5 cellular contexts compared by ENCODE assay signal in genomic region chr16:89834813-89835363, GRCh38. TPM values are rescaled to one million over a fixed set of nuclear protein-coding genes. Genes with fewer than 3 reads are reported as not detected.
DNase-seq lines count a peak whose midpoint lies in the region; FAIRE-seq and TF ChIP-seq lines count a peak whose summit lies in the region.
"Not testable (repeated sequence)": the region's sequence is repeated elsewhere in the genome, so short reads cannot be mapped to it uniquely, and the experiment has no call there.

No MANE protein-coding gene starts in this region.

- not testable (repeated sequence) for H3K36me3 ChIP-seq in PC-9 (ENCODE audit: low read depth); astrocyte (ENCODE audit: insufficient read depth, low read length); hepatocyte (replicated peaks; ENCODE audit: insufficient read depth, low read depth); osteoblast (ENCODE audit: insufficient read depth, low read length)

- H3K9ac ChIP-seq in astrocyte (ENCODE audit: low read length): not testable (repeated sequence)

- FAIRE-seq in astrocyte (lab: Jason Lieb, UNC): not testable (repeated sequence)

- peaks cover 16% of the 10 kb centered on the region for H3K9me3 Mint-ChIP-seq in astrocyte (ENCODE audit: unreplicated experiment)
- not testable (repeated sequence) for H3K9me3 Mint-ChIP-seq in neural crest cell

- not testable (repeated sequence) for H3K27ac Mint-ChIP-seq in astrocyte (ENCODE audit: unreplicated experiment)
- peak overlapping the region; percentile 73 for H3K27ac Mint-ChIP-seq in neural crest cell (ENCODE audit: unreplicated experiment)

- not testable (repeated sequence) for H4K20me1 ChIP-seq in PC-9 (ENCODE audit: insufficient read depth); astrocyte (ENCODE audit: insufficient read depth, low read length); hepatocyte (ENCODE audit: insufficient read depth, poor library complexity, severe bottlenecking); osteoblast (ENCODE audit: insufficient read depth, low read length)

- H3K9me2 ChIP-seq in PC-9 (ENCODE audit: insufficient read depth); hepatocyte (replicated peaks; ENCODE audit: insufficient read depth): not testable (repeated sequence)

- H3K4me3 Mint-ChIP-seq in astrocyte (ENCODE audit: unreplicated experiment): peak overlapping the region; percentile 54
- H3K4me3 Mint-ChIP-seq in neural crest cell: not testable (repeated sequence)

- H3K4me3 ChIP-seq in PC-9; astrocyte (ENCODE audit: insufficient read depth, low read depth, low read length); hepatocyte; osteoblast (ENCODE audit: insufficient read depth, low read length): not testable (repeated sequence)

- H3K36me3 Mint-ChIP-seq in astrocyte (ENCODE audit: low read depth, unreplicated experiment): peaks cover 13% of the 10 kb centered on the region
- not testable (repeated sequence) for H3K36me3 Mint-ChIP-seq in neural crest cell (ENCODE audit: low read depth)

- H3K4me1 Mint-ChIP-seq in astrocyte (ENCODE audit: low read depth, unreplicated experiment): not testable (repeated sequence)
- peaks cover 16% of the 10 kb centered on the region for H3K4me1 Mint-ChIP-seq in neural crest cell

- H3K27me3 Mint-ChIP-seq in astrocyte (ENCODE audit: low read depth, unreplicated experiment); neural crest cell (ENCODE audit: low read depth): not testable (repeated sequence)

- POLR2A ChIA-PET in PC-9 (lab: Charles Lee; ENCODE audit: unreplicated experiment): not testable (repeated sequence)

- CTCF ChIA-PET in PC-9 (lab: Charles Lee): not testable (repeated sequence)

- not testable (repeated sequence) for H3K9me3 ChIP-seq in PC-9 (ENCODE audit: insufficient read depth, low read depth); astrocyte (ENCODE audit: insufficient read depth, low read depth, low read length); hepatocyte (ENCODE audit: low read depth); osteoblast (ENCODE audit: low read depth, low read length)

- H2AFZ ChIP-seq in PC-9; astrocyte (ENCODE audit: low read depth, low read length); hepatocyte; osteoblast (ENCODE audit: low read length): not testable (repeated sequence)

- H3F3A ChIP-seq in PC-9 (ENCODE audit: insufficient read depth, low read depth): peaks cover 25% of the 10 kb centered on the region; the same call in 1 of the 2 replicates

- DNase-seq in PC-9; astrocyte (ENCODE audit: low read depth); hepatocyte (ENCODE audit: low spot score); neural crest cell (ENCODE audit: low read depth, low spot score): not testable (repeated sequence)
- peak; percentile 54 for DNase-seq in osteoblast (ENCODE audit: insufficient read length, low spot score, missing footprints)

- WGBS in hepatocyte (ENCODE audit: low lambda C conversion rate, missing lambda C conversion rate): 98% methylated on average over 24 of the region's 42 CpGs

- H3K4me1 ChIP-seq in PC-9 (replicated peaks; ENCODE audit: insufficient read depth): peaks cover 53% of the 10 kb centered on the region
- not testable (repeated sequence) for H3K4me1 ChIP-seq in astrocyte (ENCODE audit: insufficient read depth, low read length); osteoblast (ENCODE audit: insufficient read depth, low read length)
- H3K4me1 ChIP-seq in hepatocyte (ENCODE audit: insufficient read depth): peaks cover 11% of the 10 kb centered on the region

- TF ChIP-seq CTCF in PC-9 (conservative IDR thresholded peaks at IDR 0.05); astrocyte (IDR thresholded peaks at IDR 0.05; ENCODE audit: insufficient read depth, low read depth, low read length); hepatocyte (IDR thresholded peaks at IDR 0.05; ENCODE audit: poor library complexity); neural crest cell (conservative IDR thresholded peaks at IDR 0.05); osteoblast (IDR thresholded peaks at IDR 0.05; ENCODE audit: extremely low read depth, low read depth, low read length): not testable (repeated sequence)

- H3K27ac ChIP-seq in PC-9; astrocyte (ENCODE audit: low read depth, low read length); osteoblast (ENCODE audit: low read depth, low read length): not testable (repeated sequence)
- peak overlapping the region; percentile 73 for H3K27ac ChIP-seq in hepatocyte

- H3K4me2 ChIP-seq in PC-9; astrocyte (ENCODE audit: low read length); hepatocyte; osteoblast (ENCODE audit: insufficient read depth, low read length): not testable (repeated sequence)

- peaks cover 15% of the 10 kb centered on the region for H3K79me2 ChIP-seq in PC-9 (ENCODE audit: low read depth)
- H3K79me2 ChIP-seq in astrocyte (ENCODE audit: insufficient read depth, low read length); hepatocyte; osteoblast (ENCODE audit: insufficient read depth, low read length): not testable (repeated sequence)

- H3K27me3 ChIP-seq in PC-9 (ENCODE audit: insufficient read depth, low read depth); astrocyte (ENCODE audit: insufficient read depth, low read length); hepatocyte; osteoblast (ENCODE audit: insufficient read depth, low read length): not testable (repeated sequence)

- BruUV-seq in PC-9 (replicated peaks; lab: Mats Ljungman, UMichigan): TSS peak; percentile 1

- intact Hi-C loops in PC-9 (cut with micrococcal nuclease; ENCODE audit: unreplicated experiment): not testable (repeated sequence)

RNA-seq across cellular contexts. Expression of gene SPIRE2, which starts 6.6 kb away (rescaled TPM):
- 34.5 and 48.6 TPM in 2 replicates for total RNA-seq in PC-9 (2021)
- 2.6 and 3.2 TPM in 2 replicates for total RNA-seq in astrocyte
- 16.9 and 21.7 TPM in 2 replicates for total RNA-seq in hepatocyte
- 13.4 and 18.4 TPM in 2 replicates for polyA plus RNA-seq in hepatocyte
- total RNA-seq in neural crest cell: 18.0 and 19.3 TPM in 2 replicates
- 0.72 and 1.5 TPM in 2 replicates for total RNA-seq in osteoblast

RNA-seq across cellular contexts. Expression of gene FANCA, which starts 18.4 kb away (rescaled TPM):
- total RNA-seq in PC-9 (2021) (61.6 and 79.9 TPM in 2 replicates), astrocyte (6.1 and 6.3 TPM in 2 replicates), hepatocyte (6.1 and 9.5 TPM in 2 replicates), neural crest cell (118 and 129 TPM in 2 replicates), osteoblast (4.0 and 8.3 TPM in 2 replicates)
- 9.6 and 11.4 TPM in 2 replicates for polyA plus RNA-seq in hepatocyte

RNA-seq across cellular contexts. Expression of gene TCF25, which starts 38.5 kb away (rescaled TPM):
- 298 and 347 TPM in 2 replicates for total RNA-seq in PC-9 (2021)
- total RNA-seq in astrocyte: 187 and 193 TPM in 2 replicates
- total RNA-seq in hepatocyte: 79.3 and 130 TPM in 2 replicates
- polyA plus RNA-seq in hepatocyte: 206 and 256 TPM in 2 replicates
- total RNA-seq in neural crest cell: 198 and 209 TPM in 2 replicates
- 225 and 230 TPM in 2 replicates for total RNA-seq in osteoblast
